In genomic region chr12:27133022-27133590, GRCh38 we compare ENCODE assay signal across 26 cellular contexts. TPM values are rescaled to one million over a fixed set of nuclear protein-coding genes. Genes with fewer than 3 reads are reported as not detected.
DNase-seq lines count a peak whose midpoint lies in the region; ATAC-seq and TF ChIP-seq lines count a peak whose summit lies in the region.
"Had no signal": no experiment of that assay in that cellular context is flagged by ENCODE, and none has a peak within 500 bp of the region (broad histone marks: within the 10 kb centered on the region; RNA-seq: fewer than 3 reads in every experiment).

No MANE protein-coding gene starts in this region.

- H3K27me3 ChIP-seq in ovary, result no peaks in the 10 kb centered on the region

- DNase-seq in stimulated activated naive B cell treated with anti-CD40 and anti-IgM and Interleukin-4, amounts not matched to agents 10 μg/mL and 1 μg/mL and 100 μg/mL, for 72 hours, result no peak
- no peak for DNase-seq in T-helper 1 cell
- no peak for DNase-seq in ovary
- DNase-seq: activated CD4-positive, alpha-beta T cell treated with anti-CD3 and anti-CD28 coated beads for 36 hours; activated naive CD8-positive, alpha-beta T cell treated with anti-CD3 and anti-CD28 coated beads, Interleukin-2, amount 10 ng/mL, durations not matched to agents 7 days and 5 days; CD4-positive, alpha-beta T cell; effector CD4-positive, alpha-beta T cell; erythroblast; foreskin melanocyte; hypothalamus; NCI-H1105 treated with DMSO at 0.1 percent for 48 hours; NCI-H2081 treated with DMSO at 0.1 percent for 48 hours; NCI-H510A treated with DMSO at 0.1 percent for 48 hours; psoas muscle; trophoblast cell had no signal

- no peak overlapping the region for H3K27ac Mint-ChIP-seq in stimulated activated naive B cell treated with anti-CD40 and anti-IgM and Interleukin-4, amounts not matched to agents 10 μg/mL and 1 μg/mL and 100 μg/mL, for 72 hours
- H3K27ac Mint-ChIP-seq: activated CD4-positive, alpha-beta T cell treated with anti-CD3 and anti-CD28 coated beads for 36 hours; activated naive CD8-positive, alpha-beta T cell treated with anti-CD3 and anti-CD28 coated beads, Interleukin-2, amount 10 ng/mL, durations not matched to agents 7 days and 5 days; activated T-helper 17 cell treated with anti-CD3 and anti-CD28 coated beads, Interleukin-2, amount 50 U/mL, for 72 hours; CD4-positive, alpha-beta T cell had no signal

- H3K36me3 ChIP-seq in ovary, result no peaks in the 10 kb centered on the region

- ATAC-seq in GM19043 (IDR thresholded peaks at IDR 0.05; ENCODE audit: low read depth, unreplicated experiment) (peak; percentile 86), HG02610 (IDR thresholded peaks at IDR 0.05; ENCODE audit: unreplicated experiment) (peak; percentile 72), HG03442 (IDR thresholded peaks at IDR 0.05; ENCODE audit: unreplicated experiment) (peak; percentile 59), GM19397 (IDR thresholded peaks at IDR 0.05; ENCODE audit: unreplicated experiment) (no peak)
- peak; percentile 90 to 95 for ATAC-seq in stimulated activated naive B cell treated with anti-CD40 and anti-IgM and Interleukin-4, amounts not matched to agents 10 μg/mL and 1 μg/mL and 100 μg/mL, for 72 hours (replicated peaks)
- ATAC-seq: activated CD4-positive, alpha-beta T cell treated with anti-CD3 and anti-CD28 coated beads for 36 hours; activated T-helper 17 cell treated with anti-CD3 and anti-CD28 coated beads, Interleukin-2, amount 50 U/mL, for 72 hours; psoas muscle had no signal

- H3K4me1 ChIP-seq in ovary (ENCODE audit: insufficient read depth), result no peaks in the 10 kb centered on the region
- H3K4me1 ChIP-seq: psoas muscle had no signal

- TF ChIP-seq CTCF in ovary (IDR thresholded peaks at IDR 0.05), result no peak

- H3K4me3 Mint-ChIP-seq in stimulated activated naive B cell treated with anti-CD40 and anti-IgM and Interleukin-4, amounts not matched to agents 10 μg/mL and 1 μg/mL and 100 μg/mL, for 72 hours, result no peak overlapping the region
- H3K4me3 Mint-ChIP-seq: activated CD4-positive, alpha-beta T cell treated with anti-CD3 and anti-CD28 coated beads for 36 hours; activated naive CD8-positive, alpha-beta T cell treated with anti-CD3 and anti-CD28 coated beads, Interleukin-2, amount 10 ng/mL, durations not matched to agents 7 days and 5 days; activated T-helper 17 cell treated with anti-CD3 and anti-CD28 coated beads, Interleukin-2, amount 50 U/mL, for 72 hours; CD4-positive, alpha-beta T cell; neural crest cell had no signal

- no peak for TF ChIP-seq POLR2A in ovary (IDR thresholded peaks at IDR 0.05)

- H3K9me3 Mint-ChIP-seq in stimulated activated naive B cell treated with anti-CD40 and anti-IgM and Interleukin-4, amounts not matched to agents 10 μg/mL and 1 μg/mL and 100 μg/mL, for 72 hours, result peaks cover 4% of the 10 kb centered on the region in 2 donors
- H3K9me3 Mint-ChIP-seq: activated naive CD8-positive, alpha-beta T cell treated with anti-CD3 and anti-CD28 coated beads, Interleukin-2, amount 10 ng/mL, durations not matched to agents 7 days and 5 days; activated T-helper 17 cell treated with anti-CD3 and anti-CD28 coated beads, Interleukin-2, amount 50 U/mL, for 72 hours; CD4-positive, alpha-beta T cell; neural crest cell had no signal

- peaks cover 0 to 7% of the 10 kb centered on the region in 2 donors for H3K4me1 Mint-ChIP-seq in stimulated activated naive B cell treated with anti-CD40 and anti-IgM and Interleukin-4, amounts not matched to agents 10 μg/mL and 1 μg/mL and 100 μg/mL, for 72 hours
- H3K4me1 Mint-ChIP-seq: activated CD4-positive, alpha-beta T cell treated with anti-CD3 and anti-CD28 coated beads for 36 hours; activated T-helper 17 cell treated with anti-CD3 and anti-CD28 coated beads, Interleukin-2, amount 50 U/mL, for 72 hours; neural crest cell had no signal

- no peak for TF ChIP-seq EP300 in ovary (IDR thresholded peaks at IDR 0.05)

- H3K4me3 ChIP-seq in ovary, result no peak overlapping the region
- H3K4me3 ChIP-seq: psoas muscle, skin epidermis had no signal

- WGBS in ovary, 3 donors, result 71 to 88% (median 86%) methylated on average over 1 of the region's 1 CpG

- intact Hi-C loops in ovary (cut with DNase I), result no loop called here

- H3K27me3 Mint-ChIP-seq in stimulated activated naive B cell treated with anti-CD40 and anti-IgM and Interleukin-4, amounts not matched to agents 10 μg/mL and 1 μg/mL and 100 μg/mL, for 72 hours, result no peaks in the 10 kb centered on the region
- H3K27me3 Mint-ChIP-seq: activated CD4-positive, alpha-beta T cell treated with anti-CD3 and anti-CD28 coated beads for 36 hours; activated naive CD8-positive, alpha-beta T cell treated with anti-CD3 and anti-CD28 coated beads, Interleukin-2, amount 10 ng/mL, durations not matched to agents 7 days and 5 days; activated T-helper 17 cell treated with anti-CD3 and anti-CD28 coated beads, Interleukin-2, amount 50 U/mL, for 72 hours; CD4-positive, alpha-beta T cell had no signal

- no peak overlapping the region for H3K27ac ChIP-seq in ovary
- H3K27ac ChIP-seq: psoas muscle, skin epidermis had no signal

- H3K36me3 Mint-ChIP-seq in stimulated activated naive B cell treated with anti-CD40 and anti-IgM and Interleukin-4, amounts not matched to agents 10 μg/mL and 1 μg/mL and 100 μg/mL, for 72 hours, result peaks cover 14 to 20% of the 10 kb centered on the region in 2 donors

- no peaks in the 10 kb centered on the region for H3K9me3 ChIP-seq in ovary
- H3K9me3 ChIP-seq: psoas muscle had no signal

RNA-seq across cellular contexts. Expression of gene C12orf71, which starts 50.7 kb away (rescaled TPM):
- not detected for total RNA-seq in ovary
- polyA plus RNA-seq in ovary, result not detected
- total RNA-seq: activated CD4-positive, alpha-beta T cell treated with anti-CD3 and anti-CD28 coated beads for 36 hours; activated naive CD8-positive, alpha-beta T cell treated with anti-CD3 and anti-CD28 coated beads, Interleukin-2, amount 10 ng/mL, durations not matched to agents 7 days and 5 days; activated T-helper 17 cell treated with anti-CD3 and anti-CD28 coated beads, Interleukin-2, amount 50 U/mL, for 72 hours; CD4-positive, alpha-beta T cell; cerebellum; G401; lower leg skin; mononuclear cell; neural crest cell; psoas muscle had no signal
- polyA plus RNA-seq: psoas muscle had no signal
